In genomic region chr5:68217476-68217984, GRCh38 we compare ENCODE assay signal across 8 cellular contexts. TPM values are rescaled to one million over a fixed set of nuclear protein-coding genes. Genes with fewer than 3 reads are reported as not detected.
DNase-seq lines count a peak whose midpoint lies in the region; ATAC-seq, FAIRE-seq and TF ChIP-seq lines count a peak whose summit lies in the region.

No MANE protein-coding gene starts in this region.

- H3K36me3 ChIP-seq in left ventricle myocardium inferior (peaks cover 12% of the 10 kb centered on the region), GM12878 (ENCODE audit: control insufficient read depth in 2 of 2, insufficient read depth in 2 of 2, low read length in 1 of 2) (no peaks in the 10 kb centered on the region)

- no peak overlapping the region for H2AFZ ChIP-seq in GM12878 (ENCODE audit: control insufficient read depth, low read depth, low read length)

- CTCF ChIA-PET in GM12878 (lab: Yijun Ruan, JAX), result interaction anchor here (0.7 to 2.9 kb wide), 8 partner anchors 11 to 346 kb away, joined by 3 to 21 read pairs (median 7); no protein-coding TSS in a partner anchor

- no peaks in the 10 kb centered on the region for H3K27me3 ChIP-seq in left ventricle myocardium inferior (ENCODE audit: low read depth)
- no peaks in the 10 kb centered on the region for H3K27me3 ChIP-seq in GM12878 (replicated peaks in 1 of 2; ENCODE audit: control insufficient read depth in 2 of 2, insufficient read depth in 2 of 2, low read length in 1 of 2)
- no peaks in the 10 kb centered on the region for H3K27me3 ChIP-seq in mononuclear cell (ENCODE audit: insufficient read depth, low read length)

- H3K4me3 ChIP-seq in left ventricle myocardium inferior (peak overlapping the region; percentile 97), GM12878 (peak overlapping the region; percentile 92), mononuclear cell (ENCODE audit: low read length) (peak overlapping the region; percentile 82)

- RAD21 ChIA-PET in GM12878 (lab: Charles Lee; ENCODE audit: unreplicated experiment), result interaction anchor here (0.9 to 3.0 kb wide), 15 partner anchors 12 to 494 kb away, joined by 3 to 15 read pairs (median 5); no protein-coding TSS in a partner anchor

- SMC1A ChIA-PET in GM12878 (lab: Charles Lee; ENCODE audit: uncharacterized antibody, unreplicated experiment), result interaction anchor here (0.8 to 5.1 kb wide), 12 partner anchors 12 to 971 kb away, joined by 3 to 39 read pairs (median 8); no protein-coding TSS in a partner anchor

- H3K9ac ChIP-seq in GM12878 (ENCODE audit: control insufficient read depth, insufficient read depth, low read length), result peak overlapping the region; percentile 77

- peak overlapping the region; percentile 64 for H3K4me2 ChIP-seq in GM12878 (ENCODE audit: control insufficient read depth, insufficient read depth)

- TF ChIP-seq RAD21 in GM12878 (IDR thresholded peaks at IDR 0.05; ENCODE audit: insufficient read depth, low read depth, low read length), result no peak

- TF ChIP-seq EP300 in GM12878 (IDR thresholded peaks at IDR 0.05; ENCODE audit: borderline replicate concordance in 1 of 2, control insufficient read depth in 1 of 2, low read depth in 2 of 2, low read length in 2 of 2), result no peak

- peaks cover 66% of the 10 kb centered on the region for H3K79me2 ChIP-seq in GM12878 (ENCODE audit: control insufficient read depth, insufficient read depth, low read length)

- TF ChIP-seq CTCF in left ventricle myocardium inferior (IDR thresholded peaks at IDR 0.05; ENCODE audit: borderline replicate concordance) (no peak), GM12878 (IDR thresholded peaks at IDR 0.05 in 2 of 3, conservative IDR thresholded peaks at IDR 0.05 in 1 of 3; ENCODE audit: control insufficient read depth in 2 of 3, extremely low read depth in 1 of 3, insufficient read depth in 1 of 3, low read depth in 3 of 3, low read length in 3 of 3) (no peak)

- TF ChIP-seq POLR2A in GM12878 (IDR thresholded peaks at IDR 0.05; ENCODE audit: low read depth, low read length), result no peak

- intact Hi-C loops in left ventricle myocardium inferior (cut with micrococcal nuclease), result no loop called here
- intact Hi-C loops in cardiac septum (cut with DNase I), result loop anchor here (5.0 to 10.0 kb wide), 3 partner anchors 35 to 973 kb away; no protein-coding TSS in a partner anchor
- intact Hi-C loops in GM12878 (cut with micrococcal nuclease; ENCODE audit: unreplicated experiment), result loop anchor here (2.0 kb wide), 3 partner anchors 21 to 177 kb away; no protein-coding TSS in a partner anchor

- in situ Hi-C loops in GM12878 (cut with MboI), result no loop called here

- ATAC-seq in GM12878, result no peak
- ATAC-seq in HG02571 (IDR thresholded peaks at IDR 0.05; ENCODE audit: unreplicated experiment), result no peak

- H3K27ac ChIP-seq in left ventricle myocardium inferior (replicated peaks) (peak overlapping the region; percentile 99), GM12878 (ENCODE audit: control insufficient read depth, insufficient read depth) (no peak overlapping the region)

- BruUV-seq in GM12878 (replicated peaks; lab: Mats Ljungman, UMichigan), result no TSS peak

- H3K9me3 ChIP-seq in left ventricle myocardium inferior (replicated peaks), result peaks cover 11% of the 10 kb centered on the region
- peaks cover 2% of the 10 kb centered on the region; the same call in 2 of the 3 replicates for H3K9me3 ChIP-seq in GM12878 (replicated peaks; ENCODE audit: control insufficient read depth, insufficient read depth, low read length)
- no peaks in the 10 kb centered on the region for H3K9me3 ChIP-seq in mononuclear cell (ENCODE audit: low read depth, low read length)

- FAIRE-seq in GM12878 (lab: Jason Lieb, UNC), result no peak
- FAIRE-seq in HTR-8/SVneo (lab: Jason Lieb, UNC), result no peak

- peaks cover 85% of the 10 kb centered on the region for H3K4me1 ChIP-seq in left ventricle myocardium inferior
- H3K4me1 ChIP-seq in GM12878 (ENCODE audit: control insufficient read depth, insufficient read depth, low read length), result peaks cover 4% of the 10 kb centered on the region; the same call in 1 of the 2 replicates
- H3K4me1 ChIP-seq in mononuclear cell (ENCODE audit: insufficient read depth, low read length), result peaks cover 36% of the 10 kb centered on the region

- peaks cover 3% of the 10 kb centered on the region for H4K20me1 ChIP-seq in GM12878 (ENCODE audit: control insufficient read depth, insufficient read depth)

- POLR2A ChIA-PET in GM12878 (lab: Charles Lee), result interaction anchor here (0.8 to 3.2 kb wide), 5 partner anchors 11 to 174 kb away, joined by 3 to 12 read pairs (median 3); no protein-coding TSS in a partner anchor

- WGBS in GM12878 (ENCODE audit: insufficient coverage, insufficient replicate concordance, low lambda C conversion rate, missing lambda C conversion rate), result 81% methylated on average over 6 of the region's 6 CpGs

- DNase-seq in left ventricle myocardium inferior (no peak), cardiac septum (ENCODE audit: low spot score) (no peak), GM12878 (ENCODE audit: low read depth, low spot score) (no peak), mesenteric fat pad (ENCODE audit: low spot score) (no peak), HTR-8/SVneo (ENCODE audit: insufficient read length, low spot score) (no peak), nucleus accumbens (lab: John Stamatoyannopoulos, UW) (no peak)

TF ChIP-seq in GM12878, 131 proteins besides CTCF, POLR2A, EP300 and RAD21:
- TF ChIP-seq YY1 (IDR thresholded peaks at IDR 0.05; ENCODE audit: low read depth, low read length), result no peak
- TF ChIP-seq STAT1 (conservative IDR thresholded peaks at IDR 0.05), result no peak
- TF ChIP-seq SPI1 (IDR thresholded peaks at IDR 0.05; ENCODE audit: borderline replicate concordance, insufficient read depth, low read depth, low read length), result no peak
- no peak for TF ChIP-seq KLF5 (IDR thresholded peaks at IDR 0.05; ENCODE audit: partially characterized antibody)
- no peak for TF ChIP-seq SMAD1 (IDR thresholded peaks at IDR 0.05; ENCODE audit: low read depth, partially characterized antibody)
- no peak for TF ChIP-seq FOS (IDR thresholded peaks at IDR 0.05; ENCODE audit: borderline replicate concordance, extremely low read depth, insufficient read length)
- TF ChIP-seq NR2F1 (conservative IDR thresholded peaks at IDR 0.05), result no peak
- TF ChIP-seq E4F1 (IDR thresholded peaks at IDR 0.05; ENCODE audit: borderline replicate concordance, partially characterized antibody), result no peak
- TF ChIP-seq NFYA (IDR thresholded peaks at IDR 0.05; ENCODE audit: borderline replicate concordance, low read depth, low read length), result no peak
- TF ChIP-seq FOXM1 (IDR thresholded peaks at IDR 0.05; ENCODE audit: low read depth, low read length), result no peak

RNA-seq across cellular contexts. Expression of gene PIK3R1, which starts 2.0 kb away (rescaled TPM):
- total RNA-seq in left ventricle myocardium inferior (132 TPM), cardiac septum (166 TPM), GM12878 (2014; rRNA removed) (28.0 and 33.3 TPM in 2 replicates), GM12878 (2014; rRNA removed; fragmentation: Illumina TruSeq; extraction: Trizol) (30.1 and 34.9 TPM in 2 replicates), GM12878 (2021) (38.4 and 39.8 TPM in 2 replicates), mononuclear cell (742 TPM), mesenteric fat pad (174 TPM)
- 40.8 and 49.4 TPM in 2 replicates for total RNA-seq in GM12878 (2013; cell fraction: nucleolus; rRNA removed)
- 11.5 TPM for polyA plus RNA-seq in GM12878 (2011; ENCODE audit: low read depth)
- polyA plus RNA-seq in GM12878 (2011; rRNA removed) (14.6 and 15.9 TPM in 2 replicates), GM12878 (2014; fragmentation: Illumina TruSeq; extraction: Trizol) (34.6 and 38.1 TPM in 2 replicates), GM12878 (2014; fragmentation: Nextera tagmentation; extraction: Ambion mirVana) (1 to 10 TPM; 7.8 to 8.0 TPM), GM12878 (2014; rRNA removed) (15.1 and 15.6 TPM in 2 replicates), GM12878 (2016; fragmentation: Nextera tagmentation; extraction: Ambion mirVana) (10 to 100 TPM; 14.0 to 15.4 TPM)
- 6.9 and 10.1 TPM in 2 replicates for polyA plus RNA-seq in GM12878 (2011; cell fraction: cytosol; rRNA removed)
- 10.3 and 15.8 TPM in 2 replicates for polyA plus RNA-seq in GM12878 (2011; cell fraction: nucleus; rRNA removed)
- polyA plus RNA-seq in GM12878 (2012), result 15.8 and 22.1 TPM in 2 replicates
- 30.3 and 32.3 TPM in 2 replicates for polyA minus RNA-seq in GM12878 (2011; rRNA and poly(A)+ RNA removed)
- polyA minus RNA-seq in GM12878 (2011; cell fraction: cytosol; rRNA and poly(A)+ RNA removed), result 19.0 and 24.7 TPM in 2 replicates
- polyA minus RNA-seq in GM12878 (2011; cell fraction: nucleus; rRNA and poly(A)+ RNA removed), result 23.9 and 37.7 TPM in 2 replicates
